8 cellular contexts compared by ENCODE assay signal in genomic region chr9:131503626-131504465, GRCh38.
DNase-seq lines count a peak whose midpoint lies in the region; ATAC-seq and TF ChIP-seq lines count a peak whose summit lies in the region.

No MANE protein-coding gene starts in this region.

- H3K4me3 ChIP-seq in GM12865 (ENCODE audit: low read depth, low read length) = peak overlapping the region; percentile 68
- peak overlapping the region; percentile 80 for H3K4me3 ChIP-seq in fibroblast of pulmonary artery (replicated peaks; ENCODE audit: low read depth, low read length)
- peak overlapping the region; percentile 95 for H3K4me3 ChIP-seq in rectal smooth muscle tissue (ENCODE audit: low read length)

- H3K9ac ChIP-seq in rectal smooth muscle tissue (ENCODE audit: low read length) = peak overlapping the region; percentile 81

- H3K27me3 ChIP-seq in rectal smooth muscle tissue (ENCODE audit: control insufficient read depth, insufficient read depth, low read length) = no peaks in the 10 kb centered on the region

- H3K4me1 ChIP-seq in rectal smooth muscle tissue (ENCODE audit: control insufficient read depth, insufficient read depth, low read length) = peaks cover 9% of the 10 kb centered on the region

- no peak for TF ChIP-seq CTCF in GM12865 (IDR thresholded peaks at IDR 0.05; ENCODE audit: insufficient read depth, low read depth, low read length, missing control alignments)
- no peak for TF ChIP-seq CTCF in fibroblast of pulmonary artery (IDR thresholded peaks at IDR 0.05; ENCODE audit: low read length, missing control alignments)

- ATAC-seq in HG03280 (IDR thresholded peaks at IDR 0.05; ENCODE audit: unreplicated experiment) = no peak
- ATAC-seq in HG03432 (IDR thresholded peaks at IDR 0.05; ENCODE audit: unreplicated experiment) = no peak

- DNase-seq in GM12865 (ENCODE audit: low read depth) = peak; percentile 28
- peak; percentile 14 for DNase-seq in NCI-H526 treated with DMSO at 0.1 percent for 48 hours (lab: John Stamatoyannopoulos, UW)
- peak; percentile 85 to 88 for DNase-seq in activated T-cell treated with anti-CD3 and anti-CD28 coated beads, Interleukin-2, amount 50 U/mL, for 48 hours
- no peak for DNase-seq in fibroblast of pulmonary artery (ENCODE audit: low read depth)
- DNase-seq in NCI-H774 (lab: John Stamatoyannopoulos, UW) = no peak

- H3K36me3 ChIP-seq in rectal smooth muscle tissue (ENCODE audit: control insufficient read depth, insufficient read depth, low read length) = peaks cover 3% of the 10 kb centered on the region

- H3K27ac ChIP-seq in rectal smooth muscle tissue (ENCODE audit: low read depth, low read length) = peak overlapping the region; percentile 70

Comparison
In these comparisons a context has a peak if more than half of its experiments do, and no peak if none do; other contexts are left out.
1. DNase-seq: peak in GM12865 (single experiment), NCI-H526 treated with DMSO at 0.1 percent for 48 hours (single experiment) and activated T-cell treated with anti-CD3 and anti-CD28 coated beads, Interleukin-2, amount 50 U/mL, for 48 hours (2 of 2); none in fibroblast of pulmonary artery (single experiment) and NCI-H774 (single experiment).
2. Peak in every context shown above with its lines, with median percentiles within 50 percentile points of each other: H3K4me3 ChIP-seq.